9 cellular contexts compared by ENCODE assay signal in genomic region chr11:23954317-23954716, GRCh38.
"Had no signal": no experiment of that assay in that cellular context is flagged by ENCODE, and none has a peak within 500 bp of the region (broad histone marks: within the 10 kb centered on the region; RNA-seq: fewer than 3 reads in every experiment).

No MANE protein-coding gene starts in this region.

- H3K27ac ChIP-seq: GM23248 had no signal

- H3K4me3 ChIP-seq: GM23248, GM23338, HAP-1 had no signal

- H2AFZ ChIP-seq: GM23248, GM23338 had no signal

- ATAC-seq: GM23338, HCT116 had no signal

- DNase-seq: GM23248, GOT3, H7, H9, HCEC 1CT, HFFc6 had no signal

- H3K9me3 ChIP-seq: HAP-1 had no signal

- H3K4me2 ChIP-seq: GM23338 had no signal

- H3K9ac ChIP-seq: GM23248 had no signal

- H3K36me3 ChIP-seq: HAP-1 had no signal
